8 cellular contexts compared by ENCODE assay signal in the genomic region with DNA sequence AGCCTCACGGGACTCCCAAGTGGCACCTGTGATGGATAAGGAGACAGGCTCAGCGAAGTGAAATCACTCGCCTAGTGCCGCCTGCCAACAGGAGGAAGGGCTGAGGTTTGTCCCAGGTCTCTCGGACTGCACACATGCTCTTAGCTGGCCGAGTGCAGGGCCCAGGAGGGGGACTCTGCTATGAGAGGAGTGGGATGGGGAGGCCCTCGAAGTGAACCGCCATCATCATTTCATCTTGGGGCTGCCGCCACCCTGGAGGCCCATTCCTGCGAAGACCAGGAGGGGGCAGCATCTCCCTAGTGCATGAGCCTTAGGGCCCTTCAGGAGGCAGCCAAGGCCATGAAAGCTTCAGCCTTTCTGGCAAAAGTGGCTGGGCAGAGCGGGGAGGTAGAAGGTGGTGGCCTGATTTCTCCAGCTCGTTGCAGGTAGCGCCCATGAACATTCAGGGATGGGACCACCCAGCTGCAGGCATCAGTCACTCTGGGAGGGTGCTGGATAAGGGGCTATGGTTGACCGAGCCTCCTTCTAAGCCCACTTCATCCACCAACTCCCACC. TPM values are rescaled to one million over a fixed set of nuclear protein-coding genes. Genes with fewer than 3 reads are reported as not detected.
DNase-seq lines count a peak whose midpoint lies in the region; ATAC-seq and TF ChIP-seq lines count a peak whose summit lies in the region.

No MANE protein-coding gene starts in this region.

- peaks cover 14% of the 10 kb centered on the region for H3K4me1 ChIP-seq in SJSA1 (replicated peaks)

- no peak for ATAC-seq in GM19455 (IDR thresholded peaks at IDR 0.05; ENCODE audit: unreplicated experiment)

- H3K4me3 ChIP-seq in SJSA1: no peak overlapping the region

- H3K27me3 ChIP-seq in SJSA1 (replicated peaks): no peaks in the 10 kb centered on the region

- DNase-seq in NCI-H510A treated with DMSO at 0.1 percent for 48 hours (lab: John Stamatoyannopoulos, UW) (peak; percentile 73), NCI-H510A (lab: John Stamatoyannopoulos, UW) (no peak), SJSA1 (ENCODE audit: low read depth in 1 of 2, low spot score in 2 of 2) (peak; percentile 70 to 81), germinal center (ENCODE audit: low spot score) (peak; percentile 81), pons (ENCODE audit: low spot score) (peak; percentile 58)
- DNase-seq in activated naive CD4-positive, alpha-beta T cell treated with Interleukin-2 at 50 U/mL for 16 hours: peak; percentile 82

- H3K9me3 ChIP-seq in SJSA1 (replicated peaks): no peaks in the 10 kb centered on the region

- TF ChIP-seq CTCF in LNCAP (IDR thresholded peaks at IDR 0.05): peak; percentile 99

- H3K27ac ChIP-seq in SJSA1: no peak overlapping the region

- H3K36me3 ChIP-seq in SJSA1: peaks cover 35% of the 10 kb centered on the region

RNA-seq across cellular contexts. Expression of a gene that starts 17.3 kb away (rescaled TPM):
- 2.7 and 3.3 TPM in 2 replicates for total RNA-seq in SJSA1 (2014; rRNA removed; shearing (Covaris generic))

RNA-seq across cellular contexts. Expression of a gene that starts 19.8 kb away (rescaled TPM):
- 12.6 and 26.7 TPM in 2 replicates for total RNA-seq in SJSA1 (2014; rRNA removed; shearing (Covaris generic))
